8 cellular contexts compared by ENCODE assay signal in the genomic region with DNA sequence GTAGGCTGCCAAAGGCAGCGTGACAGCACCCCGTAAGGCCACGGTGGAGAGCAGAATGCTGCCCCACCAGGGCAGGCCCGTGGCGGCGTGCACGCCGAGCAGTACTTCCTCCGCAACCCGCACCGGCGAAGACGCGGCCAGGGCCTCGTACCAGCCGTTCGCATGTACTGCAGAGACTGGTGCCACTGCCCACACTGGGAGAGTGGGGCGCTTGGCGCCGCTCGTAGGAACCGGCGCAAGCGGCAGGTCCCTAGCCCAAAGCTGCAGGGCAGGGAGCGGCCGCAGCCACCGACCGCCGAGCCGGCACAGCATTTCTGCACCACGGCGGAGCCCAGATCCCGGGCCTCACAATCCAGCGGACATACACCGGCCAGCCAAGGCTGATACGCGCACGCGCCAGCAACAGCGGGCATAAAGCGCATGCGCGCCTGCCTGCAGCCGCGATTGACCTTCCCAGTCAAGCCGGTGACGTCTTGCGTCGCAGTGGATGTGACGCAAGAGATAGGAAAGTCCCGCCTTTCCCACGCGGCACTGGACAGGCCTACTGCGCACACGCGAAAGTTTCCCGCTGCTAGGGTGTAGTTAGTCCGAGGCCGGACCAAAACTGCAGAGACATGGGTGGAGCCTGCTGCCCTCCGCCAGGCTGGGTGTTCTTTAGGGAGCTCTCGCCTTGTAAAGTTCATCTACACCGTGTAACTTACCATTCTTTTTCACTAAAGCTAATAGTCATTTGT. TPM values are rescaled to one million over a fixed set of nuclear protein-coding genes. Genes with fewer than 3 reads are reported as not detected.
A peak's percentile ranks its signal among the peaks of the same experiment; 100 is the strongest.
DNase-seq lines count a peak whose midpoint lies in the region; ATAC-seq and TF ChIP-seq lines count a peak whose summit lies in the region.

A gene with protein sequence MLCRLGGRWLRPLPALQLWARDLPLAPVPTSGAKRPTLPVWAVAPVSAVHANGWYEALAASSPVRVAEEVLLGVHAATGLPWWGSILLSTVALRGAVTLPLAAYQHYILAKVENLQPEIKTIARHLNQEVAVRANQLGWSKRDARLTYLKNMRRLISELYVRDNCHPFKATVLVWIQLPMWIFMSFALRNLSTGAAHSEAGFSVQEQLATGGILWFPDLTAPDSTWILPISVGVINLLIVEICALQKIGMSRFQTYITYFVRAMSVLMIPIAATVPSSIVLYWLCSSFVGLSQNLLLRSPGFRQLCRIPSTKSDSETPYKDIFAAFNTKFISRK (minus strand): TSS at position 379 of the 734 bp plus-strand sequence. CDS start 67 bp downstream, at position 312.

- no peak for TF ChIP-seq CTCF in natural killer cell (IDR thresholded peaks at IDR 0.05)

- peaks cover 32 to 36% of the 10 kb centered on the region in 2 donors for H3K4me1 Mint-ChIP-seq in natural killer cell

- peak within 1 kb of the TSS; percentile 94 for H3K4me3 ChIP-seq in H7 (ENCODE audit: insufficient read depth, low read depth, low read length)

- no peaks in the 10 kb centered on the region for H3K4me1 ChIP-seq in ES-I3 (ENCODE audit: insufficient read depth, low read length)

- intact Hi-C loops in natural killer cell (cut with micrococcal nuclease), result loop anchor here (1.0 to 2.0 kb wide), 2 partner anchors 15 to 190 kb away; no protein-coding TSS in a partner anchor

- no peaks in the 10 kb centered on the region for H3K27me3 ChIP-seq in H7 (ENCODE audit: control insufficient read depth, insufficient read depth, low read length)

- H3K4me3 Mint-ChIP-seq in natural killer cell, result peak within 1 kb of the TSS; percentile 97

- ATAC-seq in natural killer cell, result peak; percentile 77 to 93 (median 81)

- H3K36me3 ChIP-seq in ES-I3 (ENCODE audit: insufficient read depth, low read length), result peaks cover 7% of the 10 kb centered on the region
- H3K36me3 ChIP-seq in H7 (replicated peaks; ENCODE audit: control insufficient read depth, insufficient read depth, low read length), result peaks cover 5% of the 10 kb centered on the region

- H3K27me3 Mint-ChIP-seq in natural killer cell (ENCODE audit: low read depth in 2 of 2), result no peaks in the 10 kb centered on the region

- H3K27ac Mint-ChIP-seq in natural killer cell, result peak within 1 kb of the TSS; percentile 97 to 99

- H3K9me3 Mint-ChIP-seq in natural killer cell, result no peaks in the 10 kb centered on the region

- H3K36me3 Mint-ChIP-seq in natural killer cell, result no peaks in the 10 kb centered on the region

- H3K9me3 ChIP-seq in ES-I3 (ENCODE audit: control insufficient read depth, insufficient read depth, low read length), result no peaks in the 10 kb centered on the region

- H3K9ac ChIP-seq in ES-I3 (ENCODE audit: low read depth, low read length), result peak within 1 kb of the TSS; percentile 88

- DNase-seq in H7 (peak; percentile 90), M059J (ENCODE audit: low read depth) (peak; percentile 95), SHP77 (lab: John Stamatoyannopoulos, UW) (peak; percentile 93 to 96), fibroblast of peridontal ligament (ENCODE audit: extremely low read depth) (peak; percentile 99), natural killer cell (peak; percentile 97)
- DNase-seq in activated effector memory CD4-positive, alpha-beta T cell treated with Interleukin-2 at 50 U/mL for 16 hours, result peak; percentile 88
- peak; percentile 90 for DNase-seq in stimulated activated naive CD4-positive, alpha-beta T cell treated with Interleukin-2 at 50 U/mL for 16 hours (lab: John Stamatoyannopoulos, UW)

RNA-seq across cellular contexts. Expression of the gene that starts here (rescaled TPM):
- 47.5 and 63.5 TPM in 2 replicates for total RNA-seq in H7 (2014; rRNA removed; shearing (Covaris generic))
- 8.4 and 13.0 TPM in 2 replicates for total RNA-seq in M059J (2014; rRNA removed; shearing (Covaris generic))
- 10 to 100 TPM in 1 of 3 donors, 1 to 10 TPM in 2; 9.6 to 10.3 (median 9.7) TPM for total RNA-seq in natural killer cell

Comparison
In these comparisons a context has a peak if more than half of its experiments do, and no peak if none do; other contexts are left out.
1. Peak in every context shown above with its lines: DNase-seq, ATAC-seq and H3K4me3 ChIP-seq.